1 cellular context compared by ENCODE assay signal in genomic region chr10:99620713-99621453, GRCh38.
TF ChIP-seq lines count a peak whose summit lies in the region.

No MANE protein-coding gene starts in this region.

TF ChIP-seq in K562, 482 proteins besides CTCF, POLR2A, EP300 and RAD21 (continued from another document and continues in another):
- TF ChIP-seq ZMIZ1 (IDR thresholded peaks at IDR 0.05; ENCODE audit: low read depth in 2 of 2, low read length in 2 of 2): 0 out of 4 replicates have a peak, but pooled peaks of 1 of the 2 experiments have one; percentile 7
- no peak for TF ChIP-seq ZBTB40 (IDR thresholded peaks at IDR 0.05)
- TF ChIP-seq ZBTB40 (CRISPR knock-in tag; IDR thresholded peaks at IDR 0.05): no peak
- no peak for TF ChIP-seq NELFE (IDR thresholded peaks at IDR 0.05; ENCODE audit: insufficient read depth, insufficient read length)
- TF ChIP-seq, protein P1, sequence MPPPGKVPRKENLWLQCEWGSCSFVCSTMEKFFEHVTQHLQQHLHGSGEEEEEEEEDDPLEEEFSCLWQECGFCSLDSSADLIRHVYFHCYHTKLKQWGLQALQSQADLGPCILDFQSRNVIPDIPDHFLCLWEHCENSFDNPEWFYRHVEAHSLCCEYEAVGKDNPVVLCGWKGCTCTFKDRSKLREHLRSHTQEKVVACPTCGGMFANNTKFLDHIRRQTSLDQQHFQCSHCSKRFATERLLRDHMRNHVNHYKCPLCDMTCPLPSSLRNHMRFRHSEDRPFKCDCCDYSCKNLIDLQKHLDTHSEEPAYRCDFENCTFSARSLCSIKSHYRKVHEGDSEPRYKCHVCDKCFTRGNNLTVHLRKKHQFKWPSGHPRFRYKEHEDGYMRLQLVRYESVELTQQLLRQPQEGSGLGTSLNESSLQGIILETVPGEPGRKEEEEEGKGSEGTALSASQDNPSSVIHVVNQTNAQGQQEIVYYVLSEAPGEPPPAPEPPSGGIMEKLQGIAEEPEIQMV (tag; conservative IDR thresholded peaks at IDR 0.05; ENCODE audit: low read depth): no peak
- no peak for TF ChIP-seq CCAR2 (IDR thresholded peaks at IDR 0.05; ENCODE audit: low read depth, low read length)
- no peak for TF ChIP-seq FUS (optimal IDR thresholded peaks at IDR 0.05; ENCODE audit: low read depth, low read length)
- peak in 1 of 2 experiments; percentile 76; a peak in 1 of 4 replicates for TF ChIP-seq TEAD1 (CRISPR knock-in tag; IDR thresholded peaks at IDR 0.05)
- no peak for TF ChIP-seq TFE3 (CRISPR knock-in tag; IDR thresholded peaks at IDR 0.05)
- no peak for TF ChIP-seq FOXM1 (IDR thresholded peaks at IDR 0.05; ENCODE audit: low read depth)
- peak; percentile 67; the same call in 1 of the 2 replicates for TF ChIP-seq FOXM1 (CRISPR knock-in tag; IDR thresholded peaks at IDR 0.05; ENCODE audit: low read depth)
- TF ChIP-seq ZNF23 (CRISPR knock-in tag; IDR thresholded peaks at IDR 0.05): no peak
- TF ChIP-seq, protein P2, sequence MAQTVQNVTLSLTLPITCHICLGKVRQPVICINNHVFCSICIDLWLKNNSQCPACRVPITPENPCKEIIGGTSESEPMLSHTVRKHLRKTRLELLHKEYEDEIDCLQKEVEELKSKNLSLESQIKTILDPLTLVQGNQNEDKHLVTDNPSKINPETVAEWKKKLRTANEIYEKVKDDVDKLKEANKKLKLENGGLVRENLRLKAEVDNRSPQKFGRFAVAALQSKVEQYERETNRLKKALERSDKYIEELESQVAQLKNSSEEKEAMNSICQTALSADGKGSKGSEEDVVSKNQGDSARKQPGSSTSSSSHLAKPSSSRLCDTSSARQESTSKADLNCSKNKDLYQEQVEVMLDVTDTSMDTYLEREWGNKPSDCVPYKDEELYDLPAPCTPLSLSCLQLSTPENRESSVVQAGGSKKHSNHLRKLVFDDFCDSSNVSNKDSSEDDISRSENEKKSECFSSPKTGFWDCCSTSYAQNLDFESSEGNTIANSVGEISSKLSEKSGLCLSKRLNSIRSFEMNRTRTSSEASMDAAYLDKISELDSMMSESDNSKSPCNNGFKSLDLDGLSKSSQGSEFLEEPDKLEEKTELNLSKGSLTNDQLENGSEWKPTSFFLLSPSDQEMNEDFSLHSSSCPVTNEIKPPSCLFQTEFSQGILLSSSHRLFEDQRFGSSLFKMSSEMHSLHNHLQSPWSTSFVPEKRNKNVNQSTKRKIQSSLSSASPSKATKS (CRISPR knock-in tag; IDR thresholded peaks at IDR 0.05): no peak
- TF ChIP-seq ZNF41 (CRISPR knock-in tag; conservative IDR thresholded peaks at IDR 0.05): no peak
- no peak for TF ChIP-seq FOS (IDR thresholded peaks at IDR 0.05; ENCODE audit: extremely low read depth, insufficient read length)
- TF ChIP-seq MAFF (IDR thresholded peaks at IDR 0.05; ENCODE audit: low read length): no peak
- TF ChIP-seq, protein P3, sequence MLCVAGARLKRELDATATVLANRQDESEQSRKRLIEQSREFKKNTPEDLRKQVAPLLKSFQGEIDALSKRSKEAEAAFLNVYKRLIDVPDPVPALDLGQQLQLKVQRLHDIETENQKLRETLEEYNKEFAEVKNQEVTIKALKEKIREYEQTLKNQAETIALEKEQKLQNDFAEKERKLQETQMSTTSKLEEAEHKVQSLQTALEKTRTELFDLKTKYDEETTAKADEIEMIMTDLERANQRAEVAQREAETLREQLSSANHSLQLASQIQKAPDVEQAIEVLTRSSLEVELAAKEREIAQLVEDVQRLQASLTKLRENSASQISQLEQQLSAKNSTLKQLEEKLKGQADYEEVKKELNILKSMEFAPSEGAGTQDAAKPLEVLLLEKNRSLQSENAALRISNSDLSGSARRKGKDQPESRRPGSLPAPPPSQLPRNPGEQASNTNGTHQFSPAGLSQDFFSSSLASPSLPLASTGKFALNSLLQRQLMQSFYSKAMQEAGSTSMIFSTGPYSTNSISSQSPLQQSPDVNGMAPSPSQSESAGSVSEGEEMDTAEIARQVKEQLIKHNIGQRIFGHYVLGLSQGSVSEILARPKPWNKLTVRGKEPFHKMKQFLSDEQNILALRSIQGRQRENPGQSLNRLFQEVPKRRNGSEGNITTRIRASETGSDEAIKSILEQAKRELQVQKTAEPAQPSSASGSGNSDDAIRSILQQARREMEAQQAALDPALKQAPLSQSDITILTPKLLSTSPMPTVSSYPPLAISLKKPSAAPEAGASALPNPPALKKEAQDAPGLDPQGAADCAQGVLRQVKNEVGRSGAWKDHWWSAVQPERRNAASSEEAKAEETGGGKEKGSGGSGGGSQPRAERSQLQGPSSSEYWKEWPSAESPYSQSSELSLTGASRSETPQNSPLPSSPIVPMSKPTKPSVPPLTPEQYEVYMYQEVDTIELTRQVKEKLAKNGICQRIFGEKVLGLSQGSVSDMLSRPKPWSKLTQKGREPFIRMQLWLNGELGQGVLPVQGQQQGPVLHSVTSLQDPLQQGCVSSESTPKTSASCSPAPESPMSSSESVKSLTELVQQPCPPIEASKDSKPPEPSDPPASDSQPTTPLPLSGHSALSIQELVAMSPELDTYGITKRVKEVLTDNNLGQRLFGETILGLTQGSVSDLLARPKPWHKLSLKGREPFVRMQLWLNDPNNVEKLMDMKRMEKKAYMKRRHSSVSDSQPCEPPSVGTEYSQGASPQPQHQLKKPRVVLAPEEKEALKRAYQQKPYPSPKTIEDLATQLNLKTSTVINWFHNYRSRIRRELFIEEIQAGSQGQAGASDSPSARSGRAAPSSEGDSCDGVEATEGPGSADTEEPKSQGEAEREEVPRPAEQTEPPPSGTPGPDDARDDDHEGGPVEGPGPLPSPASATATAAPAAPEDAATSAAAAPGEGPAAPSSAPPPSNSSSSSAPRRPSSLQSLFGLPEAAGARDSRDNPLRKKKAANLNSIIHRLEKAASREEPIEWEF (CRISPR knock-in tag; IDR thresholded peaks at IDR 0.05): no peak
- peak in 1 of 2 experiments; percentile 44; a peak in 1 of 3 replicates for TF ChIP-seq CBX3 (IDR thresholded peaks at IDR 0.05; ENCODE audit: borderline replicate concordance in 1 of 2, low read length in 2 of 2)
- TF ChIP-seq ZNF143 (CRISPR knock-in tag; IDR thresholded peaks at IDR 0.05): 0 out of 2 replicates have a peak, but pooled peaks have one; percentile 45
- TF ChIP-seq ZNF57 (CRISPR knock-in tag; IDR thresholded peaks at IDR 0.05): no peak
- TF ChIP-seq ZNF146 (CRISPR knock-in tag; IDR thresholded peaks at IDR 0.05; ENCODE audit: unreplicated experiment): no peak
- no peak for TF ChIP-seq HMG20A (CRISPR knock-in tag; conservative IDR thresholded peaks at IDR 0.05)
- no peak for TF ChIP-seq NCOA6 (IDR thresholded peaks at IDR 0.05)
- no peak for TF ChIP-seq CREBBP (IDR thresholded peaks at IDR 0.05; ENCODE audit: low read depth, low read length)
- no peak for TF ChIP-seq ZNF212 (CRISPR knock-in tag; IDR thresholded peaks at IDR 0.05)
- TF ChIP-seq SMARCE1 (IDR thresholded peaks at IDR 0.05): peak; percentile 59; the same call in 1 of the 2 replicates
- peak; percentile 18; the same call in 1 of the 2 replicates for TF ChIP-seq NFIX (CRISPR knock-in tag; IDR thresholded peaks at IDR 0.05; ENCODE audit: low read depth)
- TF ChIP-seq, protein P4, sequence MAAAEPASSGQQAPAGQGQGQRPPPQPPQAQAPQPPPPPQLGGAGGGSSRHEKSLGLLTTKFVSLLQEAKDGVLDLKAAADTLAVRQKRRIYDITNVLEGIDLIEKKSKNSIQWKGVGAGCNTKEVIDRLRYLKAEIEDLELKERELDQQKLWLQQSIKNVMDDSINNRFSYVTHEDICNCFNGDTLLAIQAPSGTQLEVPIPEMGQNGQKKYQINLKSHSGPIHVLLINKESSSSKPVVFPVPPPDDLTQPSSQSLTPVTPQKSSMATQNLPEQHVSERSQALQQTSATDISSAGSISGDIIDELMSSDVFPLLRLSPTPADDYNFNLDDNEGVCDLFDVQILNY (CRISPR knock-in tag; IDR thresholded peaks at IDR 0.05): no peak; the same call in none of the 2 replicates
- TF ChIP-seq ARID1B (IDR thresholded peaks at IDR 0.05): peak; percentile 74
- TF ChIP-seq KLF16 (IDR thresholded peaks at IDR 0.05): peak; percentile 92
- TF ChIP-seq PRMT5 (CRISPR knock-in tag; IDR thresholded peaks at IDR 0.05): no peak
- peak; percentile 86 for TF ChIP-seq POLR2H (tag; IDR thresholded peaks at IDR 0.05; ENCODE audit: low read depth)
- TF ChIP-seq HNRNPL (IDR thresholded peaks at IDR 0.05; ENCODE audit: low read depth, low read length): no peak
- TF ChIP-seq ZNF644 (tag; IDR thresholded peaks at IDR 0.05; ENCODE audit: low read depth): no peak
- no peak for TF ChIP-seq ELF2 (CRISPR knock-in tag; IDR thresholded peaks at IDR 0.05)
- no peak for TF ChIP-seq ZC3H8 (IDR thresholded peaks at IDR 0.05)
- TF ChIP-seq SREBF2 (CRISPR knock-in tag; IDR thresholded peaks at IDR 0.05): no peak
